ENCODE assay signal across 13 cellular contexts in the genomic region with DNA sequence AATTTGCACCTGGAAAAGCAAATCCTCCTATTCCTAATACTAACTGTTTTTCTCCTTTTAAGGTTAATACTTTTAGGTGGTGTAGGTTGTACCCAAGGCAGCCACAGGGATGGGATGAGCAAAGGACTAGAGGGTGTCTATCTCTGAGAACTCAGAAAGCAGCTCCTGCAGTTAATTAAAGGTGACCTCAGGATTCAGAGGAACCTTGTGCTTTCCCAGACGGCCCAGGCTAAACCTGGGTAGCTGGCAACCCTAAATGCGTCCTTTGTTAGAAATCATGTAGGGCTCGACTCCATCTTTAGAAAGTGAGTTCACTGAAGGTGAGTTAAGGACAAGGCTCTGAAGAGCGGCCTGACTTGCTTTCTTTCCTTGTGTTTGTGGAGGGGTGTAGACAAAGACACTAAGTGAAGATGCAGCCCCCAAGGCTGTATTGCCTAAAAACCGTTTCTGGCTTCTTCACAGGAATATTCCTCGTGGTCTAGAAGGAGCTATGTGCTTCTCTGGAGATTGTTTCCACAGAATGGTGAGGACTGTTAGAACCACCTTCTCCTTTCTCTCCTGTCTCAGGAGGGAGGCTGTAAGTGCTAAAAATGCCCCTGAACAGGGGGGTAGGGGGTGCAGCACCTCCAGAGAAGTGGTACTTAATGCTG. TPM values are rescaled to one million over a fixed set of nuclear protein-coding genes. Genes with fewer than 3 reads are reported as not detected.
DNase-seq lines count a peak whose midpoint lies in the region; ATAC-seq, FAIRE-seq and TF ChIP-seq lines count a peak whose summit lies in the region.
"Had no signal": no experiment of that assay in that cellular context is flagged by ENCODE, and none has a peak within 500 bp of the region (broad histone marks: within the 10 kb centered on the region; RNA-seq: fewer than 3 reads in every experiment).

No MANE protein-coding gene starts in this region.

- no peak for TF ChIP-seq CTCF in MM.1S (IDR thresholded peaks at IDR 0.05; ENCODE audit: low read length)
- no peak for TF ChIP-seq CTCF in endothelial cell of umbilical vein (IDR thresholded peaks at IDR 0.05; ENCODE audit: extremely low read depth in 1 of 2, insufficient read depth in 1 of 2, low read depth in 1 of 2, low read length in 2 of 2)

- dilution Hi-C loops in endothelial cell of umbilical vein (cut with MboI; ENCODE audit: extremely low pct_ligation_motif_present, low sequenced_read_pairs) = no loop called here

- H2AFZ ChIP-seq in MM.1S (ENCODE audit: low read length) (no peak overlapping the region), endothelial cell of umbilical vein (ENCODE audit: low read depth, low read length) (no peak overlapping the region)
- H2AFZ ChIP-seq: PC-9 had no signal

- H3K4me3 ChIP-seq in CD4-positive, alpha-beta memory T cell (ENCODE audit: low read length in 2 of 2) = no peak overlapping the region
- H3K4me3 ChIP-seq in MM.1S (ENCODE audit: low read length) = no peak overlapping the region
- no peak overlapping the region for H3K4me3 ChIP-seq in endothelial cell of umbilical vein (replicated peaks in 1 of 3; ENCODE audit: insufficient read depth in 1 of 3, low read depth in 1 of 3, low read length in 3 of 3)
- H3K4me3 ChIP-seq: PC-9 had no signal

- peak overlapping the region; percentile 24 to 77 (median 57) for H3K27ac Mint-ChIP-seq in CD4-positive, alpha-beta memory T cell

- FAIRE-seq in endothelial cell of umbilical vein (lab: Jason Lieb, UNC) = no peak

- no peaks in the 10 kb centered on the region for H3K9me1 ChIP-seq in endothelial cell of umbilical vein (replicated peaks; ENCODE audit: control insufficient read depth, extremely low read depth, insufficient read depth, low read length)

- no peaks in the 10 kb centered on the region for H3K27me3 Mint-ChIP-seq in CD4-positive, alpha-beta memory T cell

- peaks cover 20 to 21% of the 10 kb centered on the region in 2 donors for H3K36me3 Mint-ChIP-seq in CD4-positive, alpha-beta memory T cell

- peak overlapping the region; percentile 46; the same call in 1 of the 2 replicates for H3K4me2 ChIP-seq in MM.1S (ENCODE audit: low read depth, low read length)
- H3K4me2 ChIP-seq in endothelial cell of umbilical vein (ENCODE audit: insufficient read depth, low read length) = no peak overlapping the region
- H3K4me2 ChIP-seq: PC-9 had no signal

- H3F3A ChIP-seq in MM.1S (ENCODE audit: insufficient read depth, low read length) = peaks cover 17% of the 10 kb centered on the region

- no peak for DNase-seq in CD4-positive, alpha-beta memory T cell
- no peak for DNase-seq in MM.1S
- DNase-seq in endothelial cell of umbilical vein (ENCODE audit: low read depth, low spot score) = no peak
- no peak for DNase-seq in sciatic nerve (ENCODE audit: low spot score)
- no peak for DNase-seq in NOMO-1 treated with DMSO at 0.1 percent for 48 hours (lab: John Stamatoyannopoulos, UW; ENCODE audit: unreplicated experiment)
- no peak for DNase-seq in AG20443 (ENCODE audit: low spot score)
- DNase-seq in SIG-M5 (lab: John Stamatoyannopoulos, UW) = no peak
- DNase-seq: C1 segment of cervical spinal cord, left colon, NCI-H2081, NCI-H526 treated with DMSO at 0.1 percent for 48 hours, PC-9, substantia nigra had no signal

- POLR2A ChIA-PET in CD4-positive, alpha-beta memory T cell (lab: Charles Lee; ENCODE audit: partially characterized antibody) = no interaction called here
- POLR2A ChIA-PET in endothelial cell of umbilical vein (lab: Charles Lee) = interaction anchor here (1.0 kb wide), 1 partner anchor 88 kb away, joined by 4 read pairs; no protein-coding TSS in a partner anchor

- H3K9ac ChIP-seq in MM.1S (ENCODE audit: low read length) = no peak overlapping the region; the same call in 1 of the 2 replicates
- no peak overlapping the region for H3K9ac ChIP-seq in endothelial cell of umbilical vein (replicated peaks; ENCODE audit: extremely low read depth, insufficient read depth, low read length)

- no peaks in the 10 kb centered on the region for H3K27me3 ChIP-seq in CD4-positive, alpha-beta memory T cell (ENCODE audit: insufficient read depth, low read length)
- no peaks in the 10 kb centered on the region for H3K27me3 ChIP-seq in MM.1S (replicated peaks; ENCODE audit: insufficient read depth, low read length)
- H3K27me3 ChIP-seq in endothelial cell of umbilical vein (ENCODE audit: control insufficient read depth in 2 of 2, insufficient read depth in 2 of 2, low read length in 2 of 2) = no peaks in the 10 kb centered on the region

- H3K4me1 Mint-ChIP-seq in CD4-positive, alpha-beta memory T cell = peaks cover 25 to 55% (median 32%) of the 10 kb centered on the region in 4 donors

- no peaks in the 10 kb centered on the region for H3K9me3 ChIP-seq in CD4-positive, alpha-beta memory T cell (ENCODE audit: control insufficient read depth in 1 of 2, low read length in 2 of 2)
- no peaks in the 10 kb centered on the region for H3K9me3 ChIP-seq in MM.1S (replicated peaks; ENCODE audit: insufficient read depth, low read length)
- no peaks in the 10 kb centered on the region for H3K9me3 ChIP-seq in endothelial cell of umbilical vein (replicated peaks; ENCODE audit: control insufficient read depth, insufficient read depth, low read length)

- no peaks in the 10 kb centered on the region for H3K9me3 Mint-ChIP-seq in CD4-positive, alpha-beta memory T cell

- H3K4me1 ChIP-seq in CD4-positive, alpha-beta memory T cell (ENCODE audit: insufficient read depth, low read length) = peaks cover 31% of the 10 kb centered on the region
- H3K4me1 ChIP-seq in MM.1S (ENCODE audit: low read length) (peaks cover 42% of the 10 kb centered on the region), endothelial cell of umbilical vein (ENCODE audit: control insufficient read depth, extremely low read depth, insufficient read depth, low read length) (peaks cover 48% of the 10 kb centered on the region)

- CTCF ChIA-PET in CD4-positive, alpha-beta memory T cell (lab: Charles Lee; ENCODE audit: partially characterized antibody) = interaction anchor here (1.5 kb wide), 1 partner anchor 13 kb away, joined by 6 read pairs; no protein-coding TSS in a partner anchor
- CTCF ChIA-PET in endothelial cell of umbilical vein (lab: Charles Lee) = interaction anchor here (1.0 to 2.3 kb wide), 5 partner anchors 10 to 88 kb away, joined by 3 to 9 read pairs (median 5); no protein-coding TSS in a partner anchor

- H3K9me2 ChIP-seq in MM.1S (replicated peaks; ENCODE audit: insufficient read depth, low read length) = no peaks in the 10 kb centered on the region

- peaks cover 4% of the 10 kb centered on the region for H4K20me1 ChIP-seq in MM.1S (ENCODE audit: insufficient read depth, low read length)
- H4K20me1 ChIP-seq in endothelial cell of umbilical vein (replicated peaks; ENCODE audit: control insufficient read depth, extremely low read depth, insufficient read depth, low read length) = peaks cover 34% of the 10 kb centered on the region

- no peaks in the 10 kb centered on the region for H3K36me3 ChIP-seq in CD4-positive, alpha-beta memory T cell (ENCODE audit: insufficient read depth, low read length)
- H3K36me3 ChIP-seq in MM.1S (replicated peaks; ENCODE audit: insufficient read depth, low read length) (peaks cover 15% of the 10 kb centered on the region), endothelial cell of umbilical vein (ENCODE audit: control insufficient read depth in 2 of 2, extremely low read depth in 1 of 2, insufficient read depth in 2 of 2, low read length in 2 of 2) (peaks cover 7 to 40% of the 10 kb centered on the region in 2 experiments)

- peak; percentile 7 for ATAC-seq in sciatic nerve
- ATAC-seq: left colon had no signal

- no peak overlapping the region for H3K27ac ChIP-seq in CD4-positive, alpha-beta memory T cell (ENCODE audit: low read depth, low read length)
- H3K27ac ChIP-seq in MM.1S (ENCODE audit: low read length) = peak overlapping the region; percentile 46; the same call in 1 of the 2 replicates
- no peak overlapping the region for H3K27ac ChIP-seq in endothelial cell of umbilical vein (ENCODE audit: insufficient read depth, low read depth, low read length)
- H3K27ac ChIP-seq: PC-9 had no signal

- TF ChIP-seq POLR2A in endothelial cell of umbilical vein (IDR thresholded peaks at IDR 0.05; ENCODE audit: low read depth, low read length) = no peak

- intact Hi-C loops in CD4-positive, alpha-beta memory T cell (cut with micrococcal nuclease) = no loop called here
- intact Hi-C loops in endothelial cell of umbilical vein (cut with micrococcal nuclease) (no loop called here), sciatic nerve (cut with DNase I) (no loop called here)

- peak overlapping the region in 1 of 8 donors; percentile 39 for H3K4me3 Mint-ChIP-seq in CD4-positive, alpha-beta memory T cell

- no TSS peak for BruUV-seq in endothelial cell of umbilical vein (replicated peaks; lab: Mats Ljungman, UMichigan)

- H3K79me2 ChIP-seq in MM.1S (ENCODE audit: low read length) (peaks cover 100% of the 10 kb centered on the region), endothelial cell of umbilical vein (ENCODE audit: control insufficient read depth, insufficient read depth, low read length) (peaks cover 94% of the 10 kb centered on the region)

TF ChIP-seq in endothelial cell of umbilical vein, 7 proteins besides CTCF, POLR2A, EP300 and RAD21:
- TF ChIP-seq JUN (IDR thresholded peaks at IDR 0.05; ENCODE audit: borderline replicate concordance, insufficient read depth, insufficient read length, low read depth) (no peak), POLR2AphosphoS5 (IDR thresholded peaks at IDR 0.05; ENCODE audit: insufficient read depth, low read depth, low read length) (peak; percentile 14)

RNA-seq across cellular contexts. Expression of a gene that starts 14.9 kb away (rescaled TPM):
- 10 to 100 TPM; 18.0 to 18.2 TPM for total RNA-seq in CD4-positive, alpha-beta memory T cell
- polyA plus RNA-seq in CD4-positive, alpha-beta memory T cell = 10 to 100 TPM; 10.9 to 11.6 TPM
- total RNA-seq in endothelial cell of umbilical vein = 295 and 302 TPM in 2 replicates
- polyA plus RNA-seq in endothelial cell of umbilical vein = 73.3 and 91.6 TPM in 2 replicates
- 33.7 and 41.2 TPM in 2 replicates for polyA plus RNA-seq in endothelial cell of umbilical vein (2011; cell fraction: cytosol; rRNA removed)
- polyA plus RNA-seq in endothelial cell of umbilical vein (2011; cell fraction: nucleus; rRNA removed) = 145 and 149 TPM in 2 replicates
- polyA plus RNA-seq in endothelial cell of umbilical vein (2012) = 102 and 121 TPM in 2 replicates
- 528 and 540 TPM in 2 replicates for polyA minus RNA-seq in endothelial cell of umbilical vein
- polyA minus RNA-seq in endothelial cell of umbilical vein (2011; cell fraction: cytosol; rRNA and poly(A)+ RNA removed) = 13.1 TPM
- 861 and 1,327 TPM in 2 replicates for polyA minus RNA-seq in endothelial cell of umbilical vein (2011; cell fraction: nucleus; rRNA and poly(A)+ RNA removed)
- total RNA-seq in sciatic nerve = 171 TPM
